Comparison of ENCODE assay signal across 9 cellular contexts in the genomic region with DNA sequence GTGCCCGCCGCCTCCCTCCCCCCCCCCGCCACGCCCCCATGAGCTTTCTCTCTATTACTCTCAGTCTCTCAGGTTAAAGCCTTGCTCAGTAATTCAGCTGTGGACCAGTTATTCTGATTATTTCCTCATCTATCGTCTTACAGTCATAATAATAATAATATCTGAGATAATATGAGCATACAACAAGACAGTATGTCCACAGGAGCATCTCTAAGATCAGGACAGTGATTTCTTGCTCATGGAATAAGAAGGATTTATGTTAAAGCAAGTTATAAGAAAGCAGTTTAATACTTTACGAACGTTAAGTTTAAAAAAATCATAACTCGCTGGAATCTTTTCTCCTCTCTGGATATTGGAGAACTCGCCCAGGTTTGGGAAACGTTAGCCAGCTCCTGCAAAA. TPM values are rescaled to one million over a fixed set of nuclear protein-coding genes. Genes with fewer than 3 reads are reported as not detected.
DNase-seq lines count a peak whose midpoint lies in the region; ATAC-seq and TF ChIP-seq lines count a peak whose summit lies in the region.
"Had no signal": no experiment of that assay in that cellular context is flagged by ENCODE, and none has a peak within 500 bp of the region (broad histone marks: within the 10 kb centered on the region; RNA-seq: fewer than 3 reads in every experiment).

No MANE protein-coding gene starts in this region.

- H3K9ac ChIP-seq in smooth muscle cell (ENCODE audit: low read depth), result peak overlapping the region; percentile 85

- WGBS in smooth muscle cell (ENCODE audit: low lambda C conversion rate), result 8% methylated on average over 10 of the region's 10 CpGs

- CTCF ChIA-PET in HEK293 (lab: Yijun Ruan, JAX), result interaction anchor here (1.0 to 4.0 kb wide), 3 partner anchors 10 to 59 kb away, joined by 3 to 21 read pairs (median 8); no protein-coding TSS in a partner anchor

- H3K9me3 ChIP-seq in HEK293 (ENCODE audit: control insufficient read depth, insufficient read depth, low read depth, low read length) (no peaks in the 10 kb centered on the region), iPS-18c (ENCODE audit: control insufficient read depth, insufficient read depth, low read length) (no peaks in the 10 kb centered on the region), smooth muscle cell (replicated peaks; ENCODE audit: low read depth) (no peaks in the 10 kb centered on the region)
- H3K9me3 ChIP-seq: neutrophil had no signal

- H3K36me3 ChIP-seq in HEK293 (ENCODE audit: control insufficient read depth in 2 of 2, insufficient read depth in 1 of 2, low read length in 2 of 2), result no peaks in the 10 kb centered on the region
- no peaks in the 10 kb centered on the region for H3K36me3 ChIP-seq in smooth muscle cell (ENCODE audit: low read depth)
- H3K36me3 ChIP-seq: neutrophil had no signal

- peaks cover 41% of the 10 kb centered on the region for H3K79me2 ChIP-seq in smooth muscle cell (ENCODE audit: low read depth)

- no peak overlapping the region for H3K27ac Mint-ChIP-seq in activated naive CD8-positive, alpha-beta T cell treated with anti-CD3 and anti-CD28 coated beads, Interleukin-2, amount 10 ng/mL, durations not matched to agents 7 days and 5 days

- ATAC-seq in activated naive CD8-positive, alpha-beta T cell treated with anti-CD3 and anti-CD28 coated beads, Interleukin-2, amount 10 ng/mL, durations not matched to agents 7 days and 5 days (ENCODE audit: low read depth), result no peak

- H4K20me1 ChIP-seq in smooth muscle cell (ENCODE audit: low read depth), result peaks cover 40% of the 10 kb centered on the region

- H3K4me3 ChIP-seq in HEK293 (ENCODE audit: low read depth, low read length), result peak overlapping the region; percentile 38
- H3K4me3 ChIP-seq in iPS-18c (ENCODE audit: insufficient read depth, low read depth, low read length), result peak overlapping the region; percentile 45; the same call in 1 of the 2 replicates
- H3K4me3 ChIP-seq in smooth muscle cell, result peak overlapping the region; percentile 66

- no peak for DNase-seq in activated naive CD8-positive, alpha-beta T cell treated with anti-CD3 and anti-CD28 coated beads, Interleukin-2, amount 10 ng/mL, durations not matched to agents 7 days and 5 days
- DNase-seq in smooth muscle cell (lab: John Stamatoyannopoulos, UW; ENCODE audit: unreplicated experiment) (no peak), DMS153 (lab: John Stamatoyannopoulos, UW) (no peak), activated gamma-delta T cell (lab: John Stamatoyannopoulos, UW) (no peak), NK-92 (lab: John Stamatoyannopoulos, UW; ENCODE audit: unreplicated experiment) (no peak), NCI-H128 (lab: John Stamatoyannopoulos, UW; ENCODE audit: unreplicated experiment) (no peak)

- H3K4me1 ChIP-seq in HEK293 (ENCODE audit: control insufficient read depth, insufficient read depth, low read length), result peaks cover 38% of the 10 kb centered on the region
- H3K4me1 ChIP-seq in smooth muscle cell (ENCODE audit: low read depth), result peaks cover 41% of the 10 kb centered on the region

- H3K4me1 Mint-ChIP-seq in activated naive CD8-positive, alpha-beta T cell treated with anti-CD3 and anti-CD28 coated beads, Interleukin-2, amount 10 ng/mL, durations not matched to agents 7 days and 5 days, result peaks cover 2% of the 10 kb centered on the region

- peak overlapping the region; percentile 67 for H3K4me3 Mint-ChIP-seq in activated naive CD8-positive, alpha-beta T cell treated with anti-CD3 and anti-CD28 coated beads, Interleukin-2, amount 10 ng/mL, durations not matched to agents 7 days and 5 days

- TF ChIP-seq CTCF in HEK293 (tag by site-specific recombination; IDR thresholded peaks at IDR 0.05) (no peak), smooth muscle cell (IDR thresholded peaks at IDR 0.05; ENCODE audit: borderline replicate concordance, insufficient read depth, poor library complexity, severe bottlenecking) (no peak)

- POLR2A ChIA-PET in HEK293 (lab: Yijun Ruan, JAX), result interaction anchor here (0.7 to 2.0 kb wide), 9 partner anchors 11 to 239 kb away, joined by 3 to 18 read pairs (median 5); no protein-coding TSS in a partner anchor
- POLR2A ChIA-PET in activated naive CD8-positive, alpha-beta T cell treated with anti-CD3 and anti-CD28 coated beads, Interleukin-2, amount 10 ng/mL, durations not matched to agents 7 days and 5 days (lab: Charles Lee), result no interaction called here

- H3F3A ChIP-seq in smooth muscle cell (ENCODE audit: low read depth), result peaks cover 35% of the 10 kb centered on the region

- no peaks in the 10 kb centered on the region for H3K9me3 Mint-ChIP-seq in activated naive CD8-positive, alpha-beta T cell treated with anti-CD3 and anti-CD28 coated beads, Interleukin-2, amount 10 ng/mL, durations not matched to agents 7 days and 5 days

- H3K4me2 ChIP-seq in smooth muscle cell, result peak overlapping the region; percentile 91

- no peaks in the 10 kb centered on the region for H3K27me3 ChIP-seq in smooth muscle cell (ENCODE audit: low read depth)

- peaks cover 14% of the 10 kb centered on the region for H3K27me3 Mint-ChIP-seq in activated naive CD8-positive, alpha-beta T cell treated with anti-CD3 and anti-CD28 coated beads, Interleukin-2, amount 10 ng/mL, durations not matched to agents 7 days and 5 days

- H3K36me3 Mint-ChIP-seq in activated naive CD8-positive, alpha-beta T cell treated with anti-CD3 and anti-CD28 coated beads, Interleukin-2, amount 10 ng/mL, durations not matched to agents 7 days and 5 days, result no peaks in the 10 kb centered on the region

- H3K27ac ChIP-seq in HEK293 (ENCODE audit: extremely low read depth, low read depth, low read length), result peak overlapping the region; percentile 59
- peak overlapping the region; percentile 93 for H3K27ac ChIP-seq in smooth muscle cell (ENCODE audit: low read depth)
- H3K27ac ChIP-seq: neutrophil had no signal

- H2AFZ ChIP-seq in smooth muscle cell (ENCODE audit: low read depth), result peak overlapping the region; percentile 42

TF ChIP-seq in HEK293, 187 proteins besides CTCF, POLR2A, EP300 and RAD21 (continues in another document):
- TF ChIP-seq ZNF23 (tag by site-specific recombination; IDR thresholded peaks at IDR 0.05; ENCODE audit: borderline replicate concordance), result no peak
- no peak for TF ChIP-seq ZNF571 (tag by site-specific recombination; IDR thresholded peaks at IDR 0.05)
- no peak for TF ChIP-seq ZNF302 (tag by site-specific recombination; IDR thresholded peaks at IDR 0.05; ENCODE audit: low read depth)
- no peak for TF ChIP-seq ZNF416 (tag by site-specific recombination; IDR thresholded peaks at IDR 0.05)
- TF ChIP-seq ZNF18 (tag by site-specific recombination; IDR thresholded peaks at IDR 0.05), result no peak
- no peak for TF ChIP-seq MEIS1 (CRISPR knock-in tag; IDR thresholded peaks at IDR 0.05; ENCODE audit: borderline replicate concordance)
- no peak for TF ChIP-seq ZXDB (tag by site-specific recombination; IDR thresholded peaks at IDR 0.05)
- TF ChIP-seq ZNF645 (tag by site-specific recombination; IDR thresholded peaks at IDR 0.05), result no peak
- TF ChIP-seq SETDB1 (IDR thresholded peaks at IDR 0.05; ENCODE audit: insufficient read length, low read length), result no peak
- no peak for TF ChIP-seq ZNF747 (tag by site-specific recombination; IDR thresholded peaks at IDR 0.05)
- no peak for TF ChIP-seq ELK4 (IDR thresholded peaks at IDR 0.05; ENCODE audit: borderline replicate concordance, low read depth, low read length)
- no peak for TF ChIP-seq ZNF623 (tag by site-specific recombination; IDR thresholded peaks at IDR 0.05)
- TF ChIP-seq TCF7L2 (IDR thresholded peaks at IDR 0.05; ENCODE audit: borderline replicate concordance, low read depth, low read length), result no peak
- TF ChIP-seq ZNF214 (tag by site-specific recombination; IDR thresholded peaks at IDR 0.05; ENCODE audit: borderline replicate concordance), result no peak
- TF ChIP-seq ZFHX2 (tag by site-specific recombination; conservative IDR thresholded peaks at IDR 0.05), result no peak

RNA-seq across cellular contexts. Expression of gene LMCD1, which starts 0.7 kb away (rescaled TPM):
- under 1 TPM; 0.31 to 0.69 TPM for total RNA-seq in activated naive CD8-positive, alpha-beta T cell treated with anti-CD3 and anti-CD28 coated beads, Interleukin-2, amount 10 ng/mL, durations not matched to agents 7 days and 5 days
- total RNA-seq in smooth muscle cell, result 187 and 276 TPM in 2 replicates
- polyA plus RNA-seq in smooth muscle cell, result 356 and 524 TPM in 2 replicates

Comparison
In these comparisons a context has a peak if more than half of its experiments do, and no peak if none do; other contexts are left out.
1. RNA of gene LMCD1, which starts 0.7 kb away (total RNA-seq): 187 to 276 TPM in smooth muscle cell; 0.31 to 0.69 TPM in activated naive CD8-positive, alpha-beta T cell treated with anti-CD3 and anti-CD28 coated beads, Interleukin-2, amount 10 ng/mL, durations not matched to agents 7 days and 5 days; every median in the first group is over 100 times any median in the second.
2. Peak in every context shown above with its lines, with median percentiles within 50 percentile points of each other: H3K4me3 ChIP-seq.